Comparison of ENCODE assay signal across 1 cellular context in the genomic region with DNA sequence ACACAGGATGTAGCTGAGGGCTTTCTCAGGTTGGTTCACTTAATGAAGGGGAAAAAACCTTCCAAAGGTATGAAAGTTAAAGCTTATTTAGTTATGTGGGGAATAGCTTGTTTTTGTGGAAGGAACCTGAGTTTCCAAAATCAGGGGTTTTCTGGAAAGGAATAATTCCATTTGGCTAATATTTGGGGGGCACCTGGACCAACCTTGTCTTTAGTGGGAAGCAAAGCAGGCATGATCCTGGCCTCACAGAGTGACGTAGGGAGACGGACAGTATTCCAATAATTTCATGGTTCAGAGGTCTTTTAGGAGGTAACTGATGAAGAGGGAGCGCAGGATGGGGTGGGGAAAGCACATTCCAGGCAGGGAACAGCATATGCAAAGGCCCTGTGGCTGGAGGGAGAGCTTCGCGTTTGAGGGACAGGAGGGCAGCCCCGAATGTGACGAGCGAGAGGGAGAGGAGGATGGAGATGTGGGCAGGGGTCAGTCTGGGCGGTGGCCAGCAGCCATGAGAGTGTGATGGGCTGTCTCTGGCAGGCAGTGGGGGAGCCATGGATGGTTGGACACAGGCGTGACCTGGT.
TF ChIP-seq lines count a peak whose summit lies in the region.

No MANE protein-coding gene starts in this region.

TF ChIP-seq in HepG2, 621 proteins besides CTCF, POLR2A, EP300 and RAD21 (continued from another document and continues in another):
- TF ChIP-seq, protein P1, sequence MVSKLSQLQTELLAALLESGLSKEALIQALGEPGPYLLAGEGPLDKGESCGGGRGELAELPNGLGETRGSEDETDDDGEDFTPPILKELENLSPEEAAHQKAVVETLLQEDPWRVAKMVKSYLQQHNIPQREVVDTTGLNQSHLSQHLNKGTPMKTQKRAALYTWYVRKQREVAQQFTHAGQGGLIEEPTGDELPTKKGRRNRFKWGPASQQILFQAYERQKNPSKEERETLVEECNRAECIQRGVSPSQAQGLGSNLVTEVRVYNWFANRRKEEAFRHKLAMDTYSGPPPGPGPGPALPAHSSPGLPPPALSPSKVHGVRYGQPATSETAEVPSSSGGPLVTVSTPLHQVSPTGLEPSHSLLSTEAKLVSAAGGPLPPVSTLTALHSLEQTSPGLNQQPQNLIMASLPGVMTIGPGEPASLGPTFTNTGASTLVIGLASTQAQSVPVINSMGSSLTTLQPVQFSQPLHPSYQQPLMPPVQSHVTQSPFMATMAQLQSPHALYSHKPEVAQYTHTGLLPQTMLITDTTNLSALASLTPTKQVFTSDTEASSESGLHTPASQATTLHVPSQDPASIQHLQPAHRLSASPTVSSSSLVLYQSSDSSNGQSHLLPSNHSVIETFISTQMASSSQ (IDR thresholded peaks at IDR 0.05; ENCODE audit: low read depth) = no peak
- TF ChIP-seq, protein P1 (CRISPR knock-in tag; IDR thresholded peaks at IDR 0.05; ENCODE audit: borderline replicate concordance) = no peak
- TF ChIP-seq RNF2 (conservative IDR thresholded peaks at IDR 0.05; ENCODE audit: low read depth) (no peak), PAX8 (CRISPR knock-in tag; IDR thresholded peaks at IDR 0.05; ENCODE audit: borderline replicate concordance) (no peak), CHD4 (IDR thresholded peaks at IDR 0.05; ENCODE audit: borderline replicate concordance, low read length) (peak; percentile 86; the same call in 1 of the 2 replicates), ZNF543 (CRISPR knock-in tag; IDR thresholded peaks at IDR 0.05) (no peak), ZSCAN20 (CRISPR knock-in tag; IDR thresholded peaks at IDR 0.05; ENCODE audit: borderline replicate concordance) (no peak), ZNF138 (CRISPR knock-in tag; IDR thresholded peaks at IDR 0.05; ENCODE audit: low read depth) (no peak), ATAD3A (CRISPR knock-in tag; IDR thresholded peaks at IDR 0.05) (no peak), IRF2 (CRISPR knock-in tag; IDR thresholded peaks at IDR 0.05) (no peak), ZBTB42 (CRISPR knock-in tag; IDR thresholded peaks at IDR 0.05) (no peak), ZNF607 (CRISPR knock-in tag; IDR thresholded peaks at IDR 0.05; ENCODE audit: borderline replicate concordance) (no peak), JARID2 (CRISPR knock-in tag; IDR thresholded peaks at IDR 0.05; ENCODE audit: insufficient replicate concordance) (no peak), AGO2 (optimal IDR thresholded peaks at IDR 0.05; ENCODE audit: low read depth, low read length) (no peak), NFATC3 (CRISPR knock-in tag; IDR thresholded peaks at IDR 0.05) (0 out of 2 replicates have a peak, but pooled peaks have one; percentile 22), BRD4 (CRISPR knock-in tag; IDR thresholded peaks at IDR 0.05) (0 out of 2 replicates have a peak, but pooled peaks have one; percentile 72), ADNP (CRISPR knock-in tag; IDR thresholded peaks at IDR 0.05) (peak; percentile 58; the same call in 1 of the 2 replicates), PHF8 (CRISPR knock-in tag; IDR thresholded peaks at IDR 0.05) (no peak), KDM1A (CRISPR knock-in tag; IDR thresholded peaks at IDR 0.05) (peak; percentile 66; the same call in 1 of the 2 replicates), STAT5B (CRISPR knock-in tag; IDR thresholded peaks at IDR 0.05) (no peak), ZNF337 (CRISPR knock-in tag; IDR thresholded peaks at IDR 0.05; ENCODE audit: borderline replicate concordance, low read depth) (peak; percentile 66; the same call in 1 of the 2 replicates), FOSL2 (CRISPR knock-in tag; IDR thresholded peaks at IDR 0.05) (no peak), ZNF557 (CRISPR knock-in tag; IDR thresholded peaks at IDR 0.05) (no peak), MAZ (IDR thresholded peaks at IDR 0.05; ENCODE audit: borderline replicate concordance, low read depth, low read length) (no peak), MAZ (CRISPR knock-in tag; IDR thresholded peaks at IDR 0.05; ENCODE audit: low read depth) (no peak), TSC22D2 (CRISPR knock-in tag; IDR thresholded peaks at IDR 0.05; ENCODE audit: borderline replicate concordance) (no peak), NFE2L2 (IDR thresholded peaks at IDR 0.05; ENCODE audit: low read length) (no peak), ZC3H4 (CRISPR knock-in tag; IDR thresholded peaks at IDR 0.05; ENCODE audit: borderline replicate concordance) (peak; percentile 92; the same call in 1 of the 2 replicates), RARG (CRISPR knock-in tag; IDR thresholded peaks at IDR 0.05; ENCODE audit: low read depth) (0 out of 2 replicates have a peak, but pooled peaks have one; percentile 14)
- TF ChIP-seq, protein P2, sequence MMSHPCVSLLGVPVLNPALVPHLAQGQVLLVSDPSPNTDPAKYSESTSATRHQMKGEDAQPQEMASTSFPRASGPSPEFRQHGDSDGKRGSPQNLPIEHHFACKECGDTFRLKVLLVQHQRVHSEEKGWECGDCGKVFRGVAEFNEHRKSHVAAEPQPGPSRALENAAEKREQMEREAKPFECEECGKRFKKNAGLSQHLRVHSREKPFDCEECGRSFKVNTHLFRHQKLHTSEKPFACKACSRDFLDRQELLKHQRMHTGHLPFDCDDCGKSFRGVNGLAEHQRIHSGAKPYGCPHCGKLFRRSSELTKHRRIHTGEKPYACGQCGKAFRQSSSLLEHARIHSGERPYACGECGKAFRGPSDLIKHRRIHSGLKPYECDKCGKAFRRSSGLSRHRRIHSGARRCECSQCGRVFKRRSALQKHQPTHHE (CRISPR knock-in tag; IDR thresholded peaks at IDR 0.05; ENCODE audit: borderline replicate concordance) = no peak
- TF ChIP-seq, protein P3, sequence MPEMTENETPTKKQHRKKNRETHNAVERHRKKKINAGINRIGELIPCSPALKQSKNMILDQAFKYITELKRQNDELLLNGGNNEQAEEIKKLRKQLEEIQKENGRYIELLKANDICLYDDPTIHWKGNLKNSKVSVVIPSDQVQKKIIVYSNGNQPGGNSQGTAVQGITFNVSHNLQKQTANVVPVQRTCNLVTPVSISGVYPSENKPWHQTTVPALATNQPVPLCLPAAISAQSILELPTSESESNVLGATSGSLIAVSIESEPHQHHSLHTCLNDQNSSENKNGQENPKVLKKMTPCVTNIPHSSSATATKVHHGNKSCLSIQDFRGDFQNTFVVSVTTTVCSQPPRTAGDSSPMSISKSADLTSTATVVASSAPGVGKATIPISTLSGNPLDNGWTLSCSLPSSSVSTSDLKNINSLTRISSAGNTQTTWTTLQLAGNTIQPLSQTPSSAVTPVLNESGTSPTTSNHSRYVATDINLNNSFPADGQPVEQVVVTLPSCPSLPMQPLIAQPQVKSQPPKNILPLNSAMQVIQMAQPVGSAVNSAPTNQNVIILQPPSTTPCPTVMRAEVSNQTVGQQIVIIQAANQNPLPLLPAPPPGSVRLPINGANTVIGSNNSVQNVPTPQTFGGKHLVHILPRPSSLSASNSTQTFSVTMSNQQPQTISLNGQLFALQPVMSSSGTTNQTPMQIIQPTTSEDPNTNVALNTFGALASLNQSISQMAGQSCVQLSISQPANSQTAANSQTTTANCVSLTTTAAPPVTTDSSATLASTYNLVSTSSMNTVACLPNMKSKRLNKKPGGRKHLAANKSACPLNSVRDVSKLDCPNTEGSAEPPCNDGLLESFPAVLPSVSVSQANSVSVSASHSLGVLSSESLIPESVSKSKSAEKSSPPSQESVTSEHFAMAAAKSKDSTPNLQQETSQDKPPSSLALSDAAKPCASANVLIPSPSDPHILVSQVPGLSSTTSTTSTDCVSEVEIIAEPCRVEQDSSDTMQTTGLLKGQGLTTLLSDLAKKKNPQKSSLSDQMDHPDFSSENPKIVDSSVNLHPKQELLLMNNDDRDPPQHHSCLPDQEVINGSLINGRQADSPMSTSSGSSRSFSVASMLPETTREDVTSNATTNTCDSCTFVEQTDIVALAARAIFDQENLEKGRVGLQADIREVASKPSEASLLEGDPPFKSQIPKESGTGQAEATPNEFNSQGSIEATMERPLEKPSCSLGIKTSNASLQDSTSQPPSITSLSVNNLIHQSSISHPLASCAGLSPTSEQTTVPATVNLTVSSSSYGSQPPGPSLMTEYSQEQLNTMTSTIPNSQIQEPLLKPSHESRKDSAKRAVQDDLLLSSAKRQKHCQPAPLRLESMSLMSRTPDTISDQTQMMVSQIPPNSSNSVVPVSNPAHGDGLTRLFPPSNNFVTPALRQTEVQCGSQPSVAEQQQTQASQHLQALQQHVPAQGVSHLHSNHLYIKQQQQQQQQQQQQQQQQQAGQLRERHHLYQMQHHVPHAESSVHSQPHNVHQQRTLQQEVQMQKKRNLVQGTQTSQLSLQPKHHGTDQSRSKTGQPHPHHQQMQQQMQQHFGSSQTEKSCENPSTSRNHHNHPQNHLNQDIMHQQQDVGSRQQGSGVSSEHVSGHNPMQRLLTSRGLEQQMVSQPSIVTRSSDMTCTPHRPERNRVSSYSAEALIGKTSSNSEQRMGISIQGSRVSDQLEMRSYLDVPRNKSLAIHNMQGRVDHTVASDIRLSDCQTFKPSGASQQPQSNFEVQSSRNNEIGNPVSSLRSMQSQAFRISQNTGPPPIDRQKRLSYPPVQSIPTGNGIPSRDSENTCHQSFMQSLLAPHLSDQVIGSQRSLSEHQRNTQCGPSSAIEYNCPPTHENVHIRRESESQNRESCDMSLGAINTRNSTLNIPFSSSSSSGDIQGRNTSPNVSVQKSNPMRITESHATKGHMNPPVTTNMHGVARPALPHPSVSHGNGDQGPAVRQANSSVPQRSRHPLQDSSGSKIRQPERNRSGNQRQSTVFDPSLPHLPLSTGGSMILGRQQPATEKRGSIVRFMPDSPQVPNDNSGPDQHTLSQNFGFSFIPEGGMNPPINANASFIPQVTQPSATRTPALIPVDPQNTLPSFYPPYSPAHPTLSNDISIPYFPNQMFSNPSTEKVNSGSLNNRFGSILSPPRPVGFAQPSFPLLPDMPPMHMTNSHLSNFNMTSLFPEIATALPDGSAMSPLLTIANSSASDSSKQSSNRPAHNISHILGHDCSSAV (CRISPR knock-in tag; IDR thresholded peaks at IDR 0.05; ENCODE audit: borderline replicate concordance) = no peak
- TF ChIP-seq, protein P4, sequence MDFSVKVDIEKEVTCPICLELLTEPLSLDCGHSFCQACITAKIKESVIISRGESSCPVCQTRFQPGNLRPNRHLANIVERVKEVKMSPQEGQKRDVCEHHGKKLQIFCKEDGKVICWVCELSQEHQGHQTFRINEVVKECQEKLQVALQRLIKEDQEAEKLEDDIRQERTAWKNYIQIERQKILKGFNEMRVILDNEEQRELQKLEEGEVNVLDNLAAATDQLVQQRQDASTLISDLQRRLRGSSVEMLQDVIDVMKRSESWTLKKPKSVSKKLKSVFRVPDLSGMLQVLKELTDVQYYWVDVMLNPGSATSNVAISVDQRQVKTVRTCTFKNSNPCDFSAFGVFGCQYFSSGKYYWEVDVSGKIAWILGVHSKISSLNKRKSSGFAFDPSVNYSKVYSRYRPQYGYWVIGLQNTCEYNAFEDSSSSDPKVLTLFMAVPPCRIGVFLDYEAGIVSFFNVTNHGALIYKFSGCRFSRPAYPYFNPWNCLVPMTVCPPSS (IDR thresholded peaks at IDR 0.05) = no peak
- TF ChIP-seq, protein P5, sequence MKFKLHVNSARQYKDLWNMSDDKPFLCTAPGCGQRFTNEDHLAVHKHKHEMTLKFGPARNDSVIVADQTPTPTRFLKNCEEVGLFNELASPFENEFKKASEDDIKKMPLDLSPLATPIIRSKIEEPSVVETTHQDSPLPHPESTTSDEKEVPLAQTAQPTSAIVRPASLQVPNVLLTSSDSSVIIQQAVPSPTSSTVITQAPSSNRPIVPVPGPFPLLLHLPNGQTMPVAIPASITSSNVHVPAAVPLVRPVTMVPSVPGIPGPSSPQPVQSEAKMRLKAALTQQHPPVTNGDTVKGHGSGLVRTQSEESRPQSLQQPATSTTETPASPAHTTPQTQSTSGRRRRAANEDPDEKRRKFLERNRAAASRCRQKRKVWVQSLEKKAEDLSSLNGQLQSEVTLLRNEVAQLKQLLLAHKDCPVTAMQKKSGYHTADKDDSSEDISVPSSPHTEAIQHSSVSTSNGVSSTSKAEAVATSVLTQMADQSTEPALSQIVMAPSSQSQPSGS (CRISPR knock-in tag; IDR thresholded peaks at IDR 0.05) = no peak
- TF ChIP-seq, protein P6, sequence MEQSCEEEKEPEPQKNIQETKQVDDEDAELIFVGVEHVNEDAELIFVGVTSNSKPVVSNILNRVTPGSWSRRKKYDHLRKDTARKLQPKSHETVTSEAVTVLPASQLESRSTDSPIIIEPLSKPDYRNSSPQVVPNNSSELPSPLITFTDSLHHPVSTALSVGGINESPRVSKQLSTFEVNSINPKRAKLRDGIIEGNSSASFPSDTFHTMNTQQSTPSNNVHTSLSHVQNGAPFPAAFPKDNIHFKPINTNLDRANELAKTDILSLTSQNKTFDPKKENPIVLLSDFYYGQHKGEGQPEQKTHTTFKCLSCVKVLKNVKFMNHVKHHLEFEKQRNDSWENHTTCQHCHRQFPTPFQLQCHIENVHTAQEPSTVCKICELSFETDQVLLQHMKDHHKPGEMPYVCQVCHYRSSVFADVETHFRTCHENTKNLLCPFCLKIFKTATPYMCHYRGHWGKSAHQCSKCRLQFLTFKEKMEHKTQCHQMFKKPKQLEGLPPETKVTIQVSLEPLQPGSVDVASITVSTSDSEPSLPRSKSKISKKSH (CRISPR knock-in tag; IDR thresholded peaks at IDR 0.05; ENCODE audit: borderline replicate concordance) = 0 out of 2 replicates have a peak, but pooled peaks have one; percentile 11
- TF ChIP-seq, protein P7, sequence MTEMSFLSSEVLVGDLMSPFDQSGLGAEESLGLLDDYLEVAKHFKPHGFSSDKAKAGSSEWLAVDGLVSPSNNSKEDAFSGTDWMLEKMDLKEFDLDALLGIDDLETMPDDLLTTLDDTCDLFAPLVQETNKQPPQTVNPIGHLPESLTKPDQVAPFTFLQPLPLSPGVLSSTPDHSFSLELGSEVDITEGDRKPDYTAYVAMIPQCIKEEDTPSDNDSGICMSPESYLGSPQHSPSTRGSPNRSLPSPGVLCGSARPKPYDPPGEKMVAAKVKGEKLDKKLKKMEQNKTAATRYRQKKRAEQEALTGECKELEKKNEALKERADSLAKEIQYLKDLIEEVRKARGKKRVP (CRISPR knock-in tag; IDR thresholded peaks at IDR 0.05) = no peak
- TF ChIP-seq, protein P8, sequence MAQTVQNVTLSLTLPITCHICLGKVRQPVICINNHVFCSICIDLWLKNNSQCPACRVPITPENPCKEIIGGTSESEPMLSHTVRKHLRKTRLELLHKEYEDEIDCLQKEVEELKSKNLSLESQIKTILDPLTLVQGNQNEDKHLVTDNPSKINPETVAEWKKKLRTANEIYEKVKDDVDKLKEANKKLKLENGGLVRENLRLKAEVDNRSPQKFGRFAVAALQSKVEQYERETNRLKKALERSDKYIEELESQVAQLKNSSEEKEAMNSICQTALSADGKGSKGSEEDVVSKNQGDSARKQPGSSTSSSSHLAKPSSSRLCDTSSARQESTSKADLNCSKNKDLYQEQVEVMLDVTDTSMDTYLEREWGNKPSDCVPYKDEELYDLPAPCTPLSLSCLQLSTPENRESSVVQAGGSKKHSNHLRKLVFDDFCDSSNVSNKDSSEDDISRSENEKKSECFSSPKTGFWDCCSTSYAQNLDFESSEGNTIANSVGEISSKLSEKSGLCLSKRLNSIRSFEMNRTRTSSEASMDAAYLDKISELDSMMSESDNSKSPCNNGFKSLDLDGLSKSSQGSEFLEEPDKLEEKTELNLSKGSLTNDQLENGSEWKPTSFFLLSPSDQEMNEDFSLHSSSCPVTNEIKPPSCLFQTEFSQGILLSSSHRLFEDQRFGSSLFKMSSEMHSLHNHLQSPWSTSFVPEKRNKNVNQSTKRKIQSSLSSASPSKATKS (CRISPR knock-in tag; IDR thresholded peaks at IDR 0.05) = no peak
